Comparison of ENCODE assay signal across 8 cellular contexts in the genomic region with DNA sequence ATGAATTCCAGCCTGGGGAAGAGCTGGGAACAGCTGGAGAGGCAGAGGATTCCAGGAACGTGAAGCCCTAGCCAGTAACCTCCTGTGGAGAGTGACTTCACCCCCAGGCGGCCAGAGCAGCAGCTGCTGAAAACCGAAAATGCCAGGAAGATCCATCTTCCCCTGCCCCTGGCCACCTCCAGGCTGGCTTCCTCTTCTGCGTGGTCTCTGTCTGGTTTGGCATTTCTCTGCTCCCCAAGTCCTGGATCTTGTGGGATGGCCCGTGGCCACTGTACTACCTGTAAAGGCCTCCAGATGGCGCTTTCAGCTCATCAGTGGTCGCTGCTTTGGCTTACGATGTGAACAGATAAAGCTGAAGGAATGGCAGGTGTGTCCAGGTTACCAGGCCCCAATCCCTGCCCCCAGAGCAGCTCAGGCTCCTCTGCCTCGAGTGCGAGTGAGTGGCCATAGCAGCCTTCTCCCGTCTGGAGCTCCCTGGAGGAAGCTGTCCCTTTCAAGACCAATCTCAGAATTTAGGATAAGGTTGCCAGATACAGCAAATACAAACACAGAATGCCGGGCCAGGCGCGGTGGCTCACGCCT. TPM values are rescaled to one million over a fixed set of nuclear protein-coding genes. Genes with fewer than 3 reads are reported as not detected.
DNase-seq lines count a peak whose midpoint lies in the region; ATAC-seq, FAIRE-seq and TF ChIP-seq lines count a peak whose summit lies in the region.

No MANE protein-coding gene starts in this region.

- TF ChIP-seq RAD21 in H1 (IDR thresholded peaks at IDR 0.05 in 1 of 2, conservative IDR thresholded peaks at IDR 0.05 in 1 of 2; ENCODE audit: low read depth in 2 of 2, low read length in 2 of 2) = peak; percentile 98 to 99

- 36% methylated on average over 13 of the region's 15 CpGs; no CpG with 5 or more reads in 1 of the 2 experiments for whole genome bisulfite sequencing in H1 (ENCODE audit: extremely low coverage in 1 of 2, insufficient coverage in 1 of 2, insufficient read length in 1 of 2, insufficient replicate concordance in 2 of 2, low coverage in 1 of 2, low lambda C conversion rate in 2 of 2, missing lambda C conversion rate in 1 of 2), 2 experiments
- WGBS in mesendoderm (ENCODE audit: extremely low coverage, insufficient coverage, low lambda C conversion rate) = no CpG with 5 or more reads among the region's 15 CpGs

- H4K8ac ChIP-seq in H1 (ENCODE audit: extremely low read depth, insufficient read depth, low read length) = no peak overlapping the region
- H4K8ac ChIP-seq in mesendoderm (ENCODE audit: low read depth, low read length) = no peak overlapping the region

- H3K36me3 ChIP-seq in H1 (ENCODE audit: control insufficient read depth in 2 of 4, insufficient read depth in 4 of 4, low read length in 3 of 4) (no peaks in the 10 kb centered on the region), mesendoderm (ENCODE audit: control insufficient read depth, insufficient read depth, low read length) (no peaks in the 10 kb centered on the region)

- H3K4me3 ChIP-seq in H1 (ENCODE audit: extremely low read depth in 1 of 4, insufficient read depth in 2 of 4, low read depth in 3 of 4, low read length in 4 of 4) = no peak overlapping the region
- H3K4me3 ChIP-seq in mesendoderm (ENCODE audit: low read length) = no peak overlapping the region

- no peak overlapping the region for H4K91ac ChIP-seq in H1 (replicated peaks; ENCODE audit: insufficient read length, low read length)

- H3K18ac ChIP-seq in H1 (ENCODE audit: extremely low read depth, low read length) = no peak overlapping the region
- no peak overlapping the region for H3K18ac ChIP-seq in mesendoderm (ENCODE audit: low read length)

- H3K4me2 ChIP-seq in H1 (ENCODE audit: insufficient read depth in 1 of 2, low read depth in 2 of 2, low read length in 2 of 2) (peak overlapping the region in 1 of 2 experiments; percentile 43; a peak in 1 of 4 replicates), mesendoderm (ENCODE audit: low read length) (no peak overlapping the region)

- peak overlapping the region; percentile 68; the same call in 1 of the 2 replicates for H2BK12ac ChIP-seq in H1 (ENCODE audit: low read depth, low read length)

- no peak overlapping the region for H2BK20ac ChIP-seq in H1 (ENCODE audit: low read length)

- ATAC-seq in GM19397 (IDR thresholded peaks at IDR 0.05; ENCODE audit: unreplicated experiment) = no peak

- H2AK5ac ChIP-seq in H1 (ENCODE audit: low read depth, low read length) (no peak overlapping the region), mesendoderm (ENCODE audit: low read length) (no peak overlapping the region)

- H3K56ac ChIP-seq in H1 (replicated peaks; ENCODE audit: insufficient read length, low read depth, low read length) (no peak overlapping the region), mesendoderm (ENCODE audit: low read length) (no peak overlapping the region)

- H4K5ac ChIP-seq in H1 (ENCODE audit: insufficient read length, low read depth, low read length) = no peak overlapping the region
- no peak overlapping the region for H4K5ac ChIP-seq in mesendoderm (ENCODE audit: low read length)

- H3K27me3 ChIP-seq in H1 (replicated peaks in 1 of 4; ENCODE audit: control insufficient read depth in 3 of 4, extremely low read depth in 1 of 4, insufficient read depth in 3 of 4, low read length in 3 of 4) (no peaks in the 10 kb centered on the region; a peak in 1 of 7 replicates), mesendoderm (ENCODE audit: insufficient read depth, low read length, poor library complexity) (no peaks in the 10 kb centered on the region)

- H3K9ac ChIP-seq in H1 (replicated peaks in 1 of 4; ENCODE audit: extremely low read depth in 1 of 4, low read depth in 3 of 4, low read length in 3 of 4) (no peak overlapping the region), mesendoderm (ENCODE audit: low read length) (no peak overlapping the region)

- no peak overlapping the region for H3K23ac ChIP-seq in H1 (ENCODE audit: insufficient read length)
- H3K23ac ChIP-seq in mesendoderm (ENCODE audit: low read length) = no peak overlapping the region

- POLR2A ChIA-PET in H1 (lab: Charles Lee; ENCODE audit: partially characterized antibody) = interaction anchor here (0.7 to 3.2 kb wide), 5 partner anchors 8 to 89 kb away, joined by 3 to 18 read pairs (median 4); a partner anchor contains a TSS

- TF ChIP-seq POLR2A in H1 (IDR thresholded peaks at IDR 0.05; ENCODE audit: control extremely low read depth in 1 of 2, low read depth in 2 of 2, low read length in 2 of 2) = no peak

- FAIRE-seq in H1 (lab: Jason Lieb, UNC) = peak; percentile 73

- H3K4ac ChIP-seq in H1 (replicated peaks; ENCODE audit: insufficient read length, low read depth, low read length) (no peak overlapping the region), mesendoderm (ENCODE audit: low read depth, low read length) (no peak overlapping the region)

- H3K79me2 ChIP-seq in H1 (ENCODE audit: control insufficient read depth in 1 of 2, insufficient read depth in 2 of 2, low read length in 2 of 2) (no peaks in the 10 kb centered on the region), mesendoderm (ENCODE audit: control insufficient read depth, insufficient read depth, low read length) (no peaks in the 10 kb centered on the region)

- H3K79me1 ChIP-seq in H1 (ENCODE audit: low read depth, low read length) = no peaks in the 10 kb centered on the region
- no peaks in the 10 kb centered on the region for H3K79me1 ChIP-seq in mesendoderm (ENCODE audit: low read length)

- H2BK15ac ChIP-seq in H1 (ENCODE audit: low read length) = peak overlapping the region; percentile 61; the same call in 1 of the 2 replicates
- no peak overlapping the region for H2BK15ac ChIP-seq in mesendoderm (replicated peaks; ENCODE audit: low read depth)

- H2BK120ac ChIP-seq in H1 (replicated peaks; ENCODE audit: low read depth, low read length) (peak overlapping the region; percentile 11), mesendoderm (ENCODE audit: low read depth, low read length) (no peak overlapping the region)

- no peaks in the 10 kb centered on the region for H4K20me1 ChIP-seq in H1 (replicated peaks in 1 of 2; ENCODE audit: control insufficient read depth in 1 of 2, insufficient read depth in 2 of 2, low read length in 2 of 2)

- TF ChIP-seq EP300 in H1 (IDR thresholded peaks at IDR 0.05; ENCODE audit: borderline replicate concordance in 1 of 2, low read depth in 2 of 2, low read length in 2 of 2) = no peak

- CTCF ChIA-PET in H1 (lab: Charles Lee; ENCODE audit: partially characterized antibody) = interaction anchor here (0.5 to 21.6 kb wide), 49 partner anchors 8 to 632 kb away, joined by 3 to 416 read pairs (median 5); a partner anchor contains a TSS

- H3K27ac ChIP-seq in H1 (ENCODE audit: low read depth, low read length) (no peak overlapping the region), mesendoderm (ENCODE audit: low read depth, low read length) (no peak overlapping the region)

- H2AFZ ChIP-seq in H1 (ENCODE audit: low read length) = no peak overlapping the region

- peak; percentile 85 to 99 (median 98) for TF ChIP-seq CTCF in H1 (IDR thresholded peaks at IDR 0.05; ENCODE audit: control extremely low read depth in 1 of 3, insufficient read depth in 1 of 3, low read depth in 1 of 3, low read length in 3 of 3)

- no peaks in the 10 kb centered on the region for H3K23me2 ChIP-seq in H1 (ENCODE audit: low read depth, low read length)

- H2BK5ac ChIP-seq in H1 (ENCODE audit: low read depth, low read length) = no peak overlapping the region
- no peak overlapping the region for H2BK5ac ChIP-seq in mesendoderm (ENCODE audit: low read length)

- H3K9me3 ChIP-seq in H1 (ENCODE audit: insufficient read depth in 2 of 2, low read depth in 1 of 2, low read length in 1 of 2) = no peaks in the 10 kb centered on the region

- H3K4me1 ChIP-seq in H1 (replicated peaks in 1 of 4; ENCODE audit: control insufficient read depth in 3 of 4, insufficient read depth in 4 of 4, low read length in 3 of 4) = peaks cover 0 to 2% (median 0%) of the 10 kb centered on the region in 4 experiments; a peak in 1 of 7 replicates
- H3K4me1 ChIP-seq in mesendoderm (ENCODE audit: control insufficient read depth, low read depth, low read length) = no peaks in the 10 kb centered on the region

- no peak overlapping the region for H3K14ac ChIP-seq in H1 (ENCODE audit: insufficient read length)

- peak; percentile 76 for DNase-seq in COLO668 (lab: John Stamatoyannopoulos, UW; ENCODE audit: unreplicated experiment)
- peak; percentile 49 for DNase-seq in HS-5 (ENCODE audit: low read depth)
- DNase-seq in NCI-H82 treated with DMSO at 0.1 percent for 48 hours (lab: John Stamatoyannopoulos, UW; ENCODE audit: unreplicated experiment) = peak; percentile 70
- DNase-seq in activated CD8-positive, alpha-beta memory T cell treated with anti-CD3 and anti-CD28 coated beads for 1 hour (ENCODE audit: extremely low read depth in 1 of 2, low read depth in 1 of 2) = peak; percentile 53 to 56
- DNase-seq in H1 (ENCODE audit: low read depth in 1 of 2, low spot score in 2 of 2) = peak; percentile 88 to 96
- DNase-seq in mesendoderm = peak; percentile 93
- DNase-seq in stimulated activated CD8-positive, alpha-beta memory T cell treated with anti-CD3 and anti-CD28 coated beads, Interleukin-2, amount 100 ng/mL, for 1 hour (ENCODE audit: low read depth in 2 of 2) = peak; percentile 50 to 58

TF ChIP-seq in H1, 55 proteins besides CTCF, POLR2A, EP300 and RAD21 (continues in another document):
- TF ChIP-seq SIN3A (conservative IDR thresholded peaks at IDR 0.05 in 1 of 2, IDR thresholded peaks at IDR 0.05 in 1 of 2; ENCODE audit: low read depth in 1 of 2, low read length in 2 of 2) (peak in 1 of 2 experiments; percentile 83; a peak in 2 of 4 replicates), TCF12 (IDR thresholded peaks at IDR 0.05; ENCODE audit: low read depth, low read length) (0 out of 2 replicates have a peak, but pooled peaks have one; percentile 47), CBX8 (IDR thresholded peaks at IDR 0.05; ENCODE audit: borderline replicate concordance, low read depth, low read length) (no peak), SP1 (IDR thresholded peaks at IDR 0.05; ENCODE audit: low read depth, low read length) (no peak), MAFK (IDR thresholded peaks at IDR 0.05; ENCODE audit: low read depth, low read length) (no peak), BRCA1 (IDR thresholded peaks at IDR 0.05; ENCODE audit: low read depth, low read length) (no peak), BACH1 (IDR thresholded peaks at IDR 0.05; ENCODE audit: low read length) (no peak), EZH2 (IDR thresholded peaks at IDR 0.05; ENCODE audit: low read depth, low read length, severe bottlenecking) (no peak)

RNA-seq across cellular contexts. Expression of a gene that starts 8.7 kb away (rescaled TPM):
- total RNA-seq in H1 (2021; fragmentation: NEBNext Ultra II Directional; extraction: Animal tissue kit (Norgen Biotek cat#: 25700)) = 6.6 and 7.5 TPM in 2 replicates
- 4.9 and 8.9 TPM in 2 replicates for polyA plus RNA-seq in H1 (2011; rRNA removed)
- polyA plus RNA-seq in H1 (2011; cell fraction: cytosol; rRNA removed) = 6.7 TPM
- 32.7 TPM for polyA plus RNA-seq in H1 (2011; cell fraction: nucleus; rRNA removed)
- 7.2 to 11.0 TPM (median 9.3 TPM) in 4 replicates for polyA plus RNA-seq in H1 (2012, experiment 1 of 2)
- 7.4 TPM for polyA plus RNA-seq in H1 (2012, experiment 2 of 2)
- 3.5 TPM for polyA plus RNA-seq in H1 (2013, experiment 1 of 2)
- 3.6 TPM for polyA plus RNA-seq in H1 (2013, experiment 2 of 2)
- polyA minus RNA-seq in H1 (2011; rRNA and poly(A)+ RNA removed) = 2.6 and 4.0 TPM in 2 replicates
- 4.4 TPM for polyA minus RNA-seq in H1 (2011; cell fraction: cytosol; rRNA and poly(A)+ RNA removed)
- 5.1 TPM for polyA minus RNA-seq in H1 (2011; cell fraction: nucleus; rRNA and poly(A)+ RNA removed)
- polyA plus RNA-seq in mesendoderm (2013, experiment 1 of 2) = 1.2 TPM
- polyA plus RNA-seq in mesendoderm (2013, experiment 2 of 2) = 1.4 TPM
